Comparison of ENCODE assay signal across 1 cellular context in genomic region chr6:21201673-21202430, GRCh38.
TF ChIP-seq lines count a peak whose summit lies in the region.

No MANE protein-coding gene starts in this region.

TF ChIP-seq in HEK293, 187 proteins besides CTCF, POLR2A, EP300 and RAD21 (continued from another document and continues in another):
- TF ChIP-seq PRDM10 (tag by site-specific recombination; IDR thresholded peaks at IDR 0.05) (peak; percentile 50; the same call in 1 of the 2 replicates), ZBTB20 (tag by site-specific recombination; IDR thresholded peaks at IDR 0.05) (no peak), ZNF175 (tag by site-specific recombination; IDR thresholded peaks at IDR 0.05) (no peak), OSR2 (tag by site-specific recombination; IDR thresholded peaks at IDR 0.05) (peak; percentile 78), ZNF23 (tag by site-specific recombination; IDR thresholded peaks at IDR 0.05; ENCODE audit: borderline replicate concordance) (no peak), ZNF239 (tag by site-specific recombination; IDR thresholded peaks at IDR 0.05) (no peak), ZNF626 (tag by site-specific recombination; IDR thresholded peaks at IDR 0.05) (peak; percentile 73; the same call in 1 of the 2 replicates), ZNF10 (tag by site-specific recombination; IDR thresholded peaks at IDR 0.05) (peak; percentile 44; the same call in 1 of the 2 replicates), ZNF621 (tag by site-specific recombination; IDR thresholded peaks at IDR 0.05) (no peak), ZNF248 (tag by site-specific recombination; IDR thresholded peaks at IDR 0.05) (no peak), KLF10 (tag by site-specific recombination; IDR thresholded peaks at IDR 0.05) (peak; percentile 75), ZNF121 (tag by site-specific recombination; IDR thresholded peaks at IDR 0.05) (no peak), ZNF280C (tag by site-specific recombination; IDR thresholded peaks at IDR 0.05) (no peak), ZNF677 (tag by site-specific recombination; IDR thresholded peaks at IDR 0.05) (no peak), ZBTB21 (tag by site-specific recombination; IDR thresholded peaks at IDR 0.05) (no peak), SP2 (tag by site-specific recombination; IDR thresholded peaks at IDR 0.05) (no peak), GFI1B (tag by site-specific recombination; IDR thresholded peaks at IDR 0.05) (peak; percentile 84), ZNF645 (tag by site-specific recombination; IDR thresholded peaks at IDR 0.05) (no peak), HOXD13 (CRISPR knock-in tag; IDR thresholded peaks at IDR 0.05; ENCODE audit: borderline replicate concordance) (peak; percentile 82), ZNF138 (tag by site-specific recombination; IDR thresholded peaks at IDR 0.05; ENCODE audit: borderline replicate concordance) (no peak), ZNF146 (tag by site-specific recombination; IDR thresholded peaks at IDR 0.05) (no peak), ZNF792 (tag by site-specific recombination; IDR thresholded peaks at IDR 0.05) (no peak), ZNF76 (tag by site-specific recombination; IDR thresholded peaks at IDR 0.05; ENCODE audit: borderline replicate concordance, low read depth) (no peak), ZNF26 (tag by site-specific recombination; IDR thresholded peaks at IDR 0.05) (no peak), ZNF391 (tag by site-specific recombination; IDR thresholded peaks at IDR 0.05; ENCODE audit: borderline replicate concordance, low read depth) (peak; percentile 19; the same call in 1 of the 2 replicates), ZNF214 (tag by site-specific recombination; IDR thresholded peaks at IDR 0.05; ENCODE audit: borderline replicate concordance) (no peak), YY1 (tag by site-specific recombination; IDR thresholded peaks at IDR 0.05) (peak; percentile 14; the same call in 1 of the 2 replicates), ZNF311 (tag by site-specific recombination; IDR thresholded peaks at IDR 0.05; ENCODE audit: borderline replicate concordance) (no peak), ZNF777 (tag by site-specific recombination; IDR thresholded peaks at IDR 0.05; ENCODE audit: borderline replicate concordance) (no peak), ZNF830 (tag by site-specific recombination; IDR thresholded peaks at IDR 0.05; ENCODE audit: low read depth) (no peak; the same call in 1 of the 2 replicates), ZNF202 (tag by site-specific recombination; IDR thresholded peaks at IDR 0.05; ENCODE audit: borderline replicate concordance) (no peak), GLI2 (tag by site-specific recombination; IDR thresholded peaks at IDR 0.05; ENCODE audit: borderline replicate concordance, low read depth) (peak; percentile 82), REPIN1 (tag by site-specific recombination; IDR thresholded peaks at IDR 0.05; ENCODE audit: low read depth) (no peak), ZNF670 (tag by site-specific recombination; IDR thresholded peaks at IDR 0.05; ENCODE audit: low read depth) (no peak), SP3 (tag by site-specific recombination; IDR thresholded peaks at IDR 0.05) (no peak), ZNF18 (tag by site-specific recombination; IDR thresholded peaks at IDR 0.05) (peak; percentile 83), ZNF174 (tag by site-specific recombination; IDR thresholded peaks at IDR 0.05) (no peak), PBX3 (CRISPR knock-in tag; IDR thresholded peaks at IDR 0.05) (no peak), ZNF114 (tag by site-specific recombination; IDR thresholded peaks at IDR 0.05) (no peak), FEZF1 (tag by site-specific recombination; IDR thresholded peaks at IDR 0.05) (peak; percentile 90), ZNF704 (tag by site-specific recombination; IDR thresholded peaks at IDR 0.05) (no peak), ZNF623 (tag by site-specific recombination; IDR thresholded peaks at IDR 0.05) (no peak), SETDB1 (IDR thresholded peaks at IDR 0.05; ENCODE audit: insufficient read length, low read length) (no peak), ZNF571 (tag by site-specific recombination; IDR thresholded peaks at IDR 0.05) (no peak), ZNF266 (tag by site-specific recombination; IDR thresholded peaks at IDR 0.05; ENCODE audit: low read depth) (no peak), ZNF544 (tag by site-specific recombination; IDR thresholded peaks at IDR 0.05) (no peak), ZNF521 (tag by site-specific recombination; IDR thresholded peaks at IDR 0.05) (no peak), ZNF133 (tag by site-specific recombination; IDR thresholded peaks at IDR 0.05) (no peak), ZNF211 (tag by site-specific recombination; IDR thresholded peaks at IDR 0.05; ENCODE audit: low read depth) (no peak), SCRT1 (tag by site-specific recombination; IDR thresholded peaks at IDR 0.05; ENCODE audit: borderline replicate concordance) (no peak; the same call in 1 of the 2 replicates), BCL11B (tag by site-specific recombination; IDR thresholded peaks at IDR 0.05; ENCODE audit: low read depth) (peak; percentile 75; the same call in 1 of the 2 replicates), IKZF3 (tag by site-specific recombination; IDR thresholded peaks at IDR 0.05) (peak; percentile 75), ZNF561 (tag by site-specific recombination; IDR thresholded peaks at IDR 0.05; ENCODE audit: borderline replicate concordance) (peak; percentile 14; the same call in 1 of the 2 replicates), ZSCAN30 (tag by site-specific recombination; IDR thresholded peaks at IDR 0.05) (peak; percentile 53), ZNF791 (tag by site-specific recombination; IDR thresholded peaks at IDR 0.05) (no peak), ZBTB1 (tag by site-specific recombination; IDR thresholded peaks at IDR 0.05) (no peak), ZFHX2 (tag by site-specific recombination; conservative IDR thresholded peaks at IDR 0.05) (no peak), ZNF596 (tag by site-specific recombination; IDR thresholded peaks at IDR 0.05) (peak; percentile 92), ZNF707 (tag by site-specific recombination; IDR thresholded peaks at IDR 0.05) (no peak), ZNF280D (tag by site-specific recombination; IDR thresholded peaks at IDR 0.05) (no peak)
